Comparison of ENCODE assay signal across 1 cellular context in genomic region chr22:49962751-49963646, GRCh38.
TF ChIP-seq lines count a peak whose summit lies in the region.

No MANE protein-coding gene starts in this region.

TF ChIP-seq in HepG2, 621 proteins besides CTCF, POLR2A, EP300 and RAD21 (continued from another document and continues in another):
- TF ChIP-seq REPIN1 (CRISPR knock-in tag; IDR thresholded peaks at IDR 0.05; ENCODE audit: borderline replicate concordance, low read depth) (0 out of 2 replicates have a peak, but pooled peaks have one; percentile 23), ZNF292 (CRISPR knock-in tag; IDR thresholded peaks at IDR 0.05; ENCODE audit: borderline replicate concordance, low read depth) (0 out of 2 replicates have a peak, but pooled peaks have one; percentile 12), ZMYM3 (CRISPR knock-in tag; IDR thresholded peaks at IDR 0.05) (no peak), NFIB (CRISPR knock-in tag; IDR thresholded peaks at IDR 0.05; ENCODE audit: borderline replicate concordance) (no peak), MLLT10 (CRISPR knock-in tag; IDR thresholded peaks at IDR 0.05) (no peak), CSRNP1 (CRISPR knock-in tag; IDR thresholded peaks at IDR 0.05) (0 out of 2 replicates have a peak, but pooled peaks have one; percentile 48), ZHX2 (IDR thresholded peaks at IDR 0.05; ENCODE audit: low read depth) (no peak), ZHX2 (CRISPR knock-in tag; IDR thresholded peaks at IDR 0.05; ENCODE audit: borderline replicate concordance) (no peak), MTA1 (CRISPR knock-in tag; IDR thresholded peaks at IDR 0.05; ENCODE audit: borderline replicate concordance) (peak; percentile 34; the same call in 1 of the 2 replicates), ZNF563 (CRISPR knock-in tag; IDR thresholded peaks at IDR 0.05) (0 out of 2 replicates have a peak, but pooled peaks have one; percentile 5), ZNF33B (CRISPR knock-in tag; IDR thresholded peaks at IDR 0.05) (0 out of 2 replicates have a peak, but pooled peaks have one; percentile 55), HNRNPL (IDR thresholded peaks at IDR 0.05; ENCODE audit: low read depth, low read length) (peak; percentile 58; the same call in 1 of the 2 replicates), ZNF724P (CRISPR knock-in tag; IDR thresholded peaks at IDR 0.05; ENCODE audit: borderline replicate concordance) (no peak), RCOR2 (CRISPR knock-in tag; IDR thresholded peaks at IDR 0.05) (no peak), ZNF232 (CRISPR knock-in tag; IDR thresholded peaks at IDR 0.05; ENCODE audit: borderline replicate concordance) (no peak), ZNF709 (CRISPR knock-in tag; IDR thresholded peaks at IDR 0.05) (no peak), YY1 (IDR thresholded peaks at IDR 0.05; ENCODE audit: insufficient read depth, insufficient replicate concordance, low read depth, low read length) (peak; percentile 1), NKX3-1 (CRISPR knock-in tag; IDR thresholded peaks at IDR 0.05) (no peak), SNAPC2 (CRISPR knock-in tag; IDR thresholded peaks at IDR 0.05) (peak; percentile 32; the same call in 1 of the 2 replicates), CBX1 (IDR thresholded peaks at IDR 0.05; ENCODE audit: low read depth) (no peak), SIN3B (IDR thresholded peaks at IDR 0.05; ENCODE audit: low read length) (no peak), ZNF451 (CRISPR knock-in tag; IDR thresholded peaks at IDR 0.05) (peak; percentile 53; the same call in 1 of the 2 replicates), ZNF121 (CRISPR knock-in tag; IDR thresholded peaks at IDR 0.05) (no peak; the same call in 1 of the 2 replicates), RBAK (CRISPR knock-in tag; IDR thresholded peaks at IDR 0.05) (peak; percentile 65; the same call in 1 of the 2 replicates), SSRP1 (CRISPR knock-in tag; IDR thresholded peaks at IDR 0.05) (0 out of 2 replicates have a peak, but pooled peaks have one; percentile 25), SRSF4 (IDR thresholded peaks at IDR 0.05; ENCODE audit: low read depth, low read length, poor library complexity, severe bottlenecking) (no peak), NFATC3 (CRISPR knock-in tag; IDR thresholded peaks at IDR 0.05) (no peak), ZNF430 (CRISPR knock-in tag; IDR thresholded peaks at IDR 0.05) (no peak), NRL (CRISPR knock-in tag; IDR thresholded peaks at IDR 0.05; ENCODE audit: borderline replicate concordance) (peak; percentile 33; the same call in 1 of the 2 replicates), ZNF235 (CRISPR knock-in tag; IDR thresholded peaks at IDR 0.05; ENCODE audit: borderline replicate concordance) (no peak), ZNF142 (CRISPR knock-in tag; IDR thresholded peaks at IDR 0.05) (peak; percentile 21; the same call in 1 of the 2 replicates)
- TF ChIP-seq, protein P1, sequence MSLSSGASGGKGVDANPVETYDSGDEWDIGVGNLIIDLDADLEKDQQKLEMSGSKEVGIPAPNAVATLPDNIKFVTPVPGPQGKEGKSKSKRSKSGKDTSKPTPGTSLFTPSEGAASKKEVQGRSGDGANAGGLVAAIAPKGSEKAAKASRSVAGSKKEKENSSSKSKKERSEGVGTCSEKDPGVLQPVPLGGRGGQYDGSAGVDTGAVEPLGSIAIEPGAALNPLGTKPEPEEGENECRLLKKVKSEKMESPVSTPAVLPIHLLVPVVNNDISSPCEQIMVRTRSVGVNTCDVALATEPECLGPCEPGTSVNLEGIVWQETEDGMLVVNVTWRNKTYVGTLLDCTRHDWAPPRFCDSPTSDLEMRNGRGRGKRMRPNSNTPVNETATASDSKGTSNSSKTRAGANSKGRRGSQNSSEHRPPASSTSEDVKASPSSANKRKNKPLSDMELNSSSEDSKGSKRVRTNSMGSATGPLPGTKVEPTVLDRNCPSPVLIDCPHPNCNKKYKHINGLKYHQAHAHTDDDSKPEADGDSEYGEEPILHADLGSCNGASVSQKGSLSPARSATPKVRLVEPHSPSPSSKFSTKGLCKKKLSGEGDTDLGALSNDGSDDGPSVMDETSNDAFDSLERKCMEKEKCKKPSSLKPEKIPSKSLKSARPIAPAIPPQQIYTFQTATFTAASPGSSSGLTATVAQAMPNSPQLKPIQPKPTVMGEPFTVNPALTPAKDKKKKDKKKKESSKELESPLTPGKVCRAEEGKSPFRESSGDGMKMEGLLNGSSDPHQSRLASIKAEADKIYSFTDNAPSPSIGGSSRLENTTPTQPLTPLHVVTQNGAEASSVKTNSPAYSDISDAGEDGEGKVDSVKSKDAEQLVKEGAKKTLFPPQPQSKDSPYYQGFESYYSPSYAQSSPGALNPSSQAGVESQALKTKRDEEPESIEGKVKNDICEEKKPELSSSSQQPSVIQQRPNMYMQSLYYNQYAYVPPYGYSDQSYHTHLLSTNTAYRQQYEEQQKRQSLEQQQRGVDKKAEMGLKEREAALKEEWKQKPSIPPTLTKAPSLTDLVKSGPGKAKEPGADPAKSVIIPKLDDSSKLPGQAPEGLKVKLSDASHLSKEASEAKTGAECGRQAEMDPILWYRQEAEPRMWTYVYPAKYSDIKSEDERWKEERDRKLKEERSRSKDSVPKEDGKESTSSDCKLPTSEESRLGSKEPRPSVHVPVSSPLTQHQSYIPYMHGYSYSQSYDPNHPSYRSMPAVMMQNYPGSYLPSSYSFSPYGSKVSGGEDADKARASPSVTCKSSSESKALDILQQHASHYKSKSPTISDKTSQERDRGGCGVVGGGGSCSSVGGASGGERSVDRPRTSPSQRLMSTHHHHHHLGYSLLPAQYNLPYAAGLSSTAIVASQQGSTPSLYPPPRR (CRISPR knock-in tag; IDR thresholded peaks at IDR 0.05; ENCODE audit: borderline replicate concordance) = 0 out of 2 replicates have a peak, but pooled peaks have one; percentile 15
- TF ChIP-seq, protein P2, sequence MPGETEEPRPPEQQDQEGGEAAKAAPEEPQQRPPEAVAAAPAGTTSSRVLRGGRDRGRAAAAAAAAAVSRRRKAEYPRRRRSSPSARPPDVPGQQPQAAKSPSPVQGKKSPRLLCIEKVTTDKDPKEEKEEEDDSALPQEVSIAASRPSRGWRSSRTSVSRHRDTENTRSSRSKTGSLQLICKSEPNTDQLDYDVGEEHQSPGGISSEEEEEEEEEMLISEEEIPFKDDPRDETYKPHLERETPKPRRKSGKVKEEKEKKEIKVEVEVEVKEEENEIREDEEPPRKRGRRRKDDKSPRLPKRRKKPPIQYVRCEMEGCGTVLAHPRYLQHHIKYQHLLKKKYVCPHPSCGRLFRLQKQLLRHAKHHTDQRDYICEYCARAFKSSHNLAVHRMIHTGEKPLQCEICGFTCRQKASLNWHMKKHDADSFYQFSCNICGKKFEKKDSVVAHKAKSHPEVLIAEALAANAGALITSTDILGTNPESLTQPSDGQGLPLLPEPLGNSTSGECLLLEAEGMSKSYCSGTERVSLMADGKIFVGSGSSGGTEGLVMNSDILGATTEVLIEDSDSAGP (CRISPR knock-in tag; IDR thresholded peaks at IDR 0.05; ENCODE audit: borderline replicate concordance) = peak; percentile 31; the same call in 1 of the 2 replicates
- TF ChIP-seq, protein P3, sequence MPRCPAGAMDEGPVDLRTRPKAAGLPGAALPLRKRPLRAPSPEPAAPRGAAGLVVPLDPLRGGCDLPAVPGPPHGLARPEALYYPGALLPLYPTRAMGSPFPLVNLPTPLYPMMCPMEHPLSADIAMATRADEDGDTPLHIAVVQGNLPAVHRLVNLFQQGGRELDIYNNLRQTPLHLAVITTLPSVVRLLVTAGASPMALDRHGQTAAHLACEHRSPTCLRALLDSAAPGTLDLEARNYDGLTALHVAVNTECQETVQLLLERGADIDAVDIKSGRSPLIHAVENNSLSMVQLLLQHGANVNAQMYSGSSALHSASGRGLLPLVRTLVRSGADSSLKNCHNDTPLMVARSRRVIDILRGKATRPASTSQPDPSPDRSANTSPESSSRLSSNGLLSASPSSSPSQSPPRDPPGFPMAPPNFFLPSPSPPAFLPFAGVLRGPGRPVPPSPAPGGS (CRISPR knock-in tag; IDR thresholded peaks at IDR 0.05) = no peak
- TF ChIP-seq, protein P4, sequence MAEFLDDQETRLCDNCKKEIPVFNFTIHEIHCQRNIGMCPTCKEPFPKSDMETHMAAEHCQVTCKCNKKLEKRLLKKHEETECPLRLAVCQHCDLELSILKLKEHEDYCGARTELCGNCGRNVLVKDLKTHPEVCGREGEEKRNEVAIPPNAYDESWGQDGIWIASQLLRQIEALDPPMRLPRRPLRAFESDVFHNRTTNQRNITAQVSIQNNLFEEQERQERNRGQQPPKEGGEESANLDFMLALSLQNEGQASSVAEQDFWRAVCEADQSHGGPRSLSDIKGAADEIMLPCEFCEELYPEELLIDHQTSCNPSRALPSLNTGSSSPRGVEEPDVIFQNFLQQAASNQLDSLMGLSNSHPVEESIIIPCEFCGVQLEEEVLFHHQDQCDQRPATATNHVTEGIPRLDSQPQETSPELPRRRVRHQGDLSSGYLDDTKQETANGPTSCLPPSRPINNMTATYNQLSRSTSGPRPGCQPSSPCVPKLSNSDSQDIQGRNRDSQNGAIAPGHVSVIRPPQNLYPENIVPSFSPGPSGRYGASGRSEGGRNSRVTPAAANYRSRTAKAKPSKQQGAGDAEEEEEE (CRISPR knock-in tag; IDR thresholded peaks at IDR 0.05; ENCODE audit: borderline replicate concordance) = no peak
